In genomic region chr9:130387905-130388304, GRCh38 we compare ENCODE assay signal across 18 cellular contexts. TPM values are rescaled to one million over a fixed set of nuclear protein-coding genes. Genes with fewer than 3 reads are reported as not detected.
DNase-seq lines count a peak whose midpoint lies in the region; ATAC-seq, FAIRE-seq and TF ChIP-seq lines count a peak whose summit lies in the region.
"Had no signal": no experiment of that assay in that cellular context is flagged by ENCODE, and none has a peak within 500 bp of the region (broad histone marks: within the 10 kb centered on the region; RNA-seq: fewer than 3 reads in every experiment).

No MANE protein-coding gene starts in this region.

- in situ Hi-C loops in GM12878 (cut with MboI): no loop called here

- no peaks in the 10 kb centered on the region for H3K9me3 ChIP-seq in HCT116 (ENCODE audit: control insufficient read depth in 1 of 2, insufficient read depth in 1 of 2, low read depth in 1 of 2, low read length in 2 of 2)
- H3K9me3 ChIP-seq in GM12878 (replicated peaks; ENCODE audit: control insufficient read depth, insufficient read depth, low read length): no peaks in the 10 kb centered on the region
- no peaks in the 10 kb centered on the region for H3K9me3 ChIP-seq in neural progenitor cell (ENCODE audit: low read depth)
- H3K9me3 ChIP-seq in left ventricle myocardium inferior (replicated peaks): no peaks in the 10 kb centered on the region
- H3K9me3 ChIP-seq: BLaER1 treated with 17β-estradiol and CSF1 and Interleukin-3, amounts not matched to agents 10 nM and 100 nM had no signal

- H2AFZ ChIP-seq in HCT116 (ENCODE audit: low read depth, low read length, poor library complexity, severe bottlenecking) (peak overlapping the region; percentile 61), GM12878 (ENCODE audit: control insufficient read depth, low read depth, low read length) (no peak overlapping the region), neural progenitor cell (replicated peaks) (peak overlapping the region; percentile 17)

- H3K36me3 ChIP-seq in HCT116 (ENCODE audit: control insufficient read depth in 1 of 2, insufficient read depth in 2 of 2, low read length in 2 of 2) (no peaks in the 10 kb centered on the region), GM12878 (ENCODE audit: control insufficient read depth in 2 of 2, insufficient read depth in 2 of 2, low read length in 1 of 2) (no peaks in the 10 kb centered on the region), neural progenitor cell (no peaks in the 10 kb centered on the region), left ventricle myocardium inferior (no peaks in the 10 kb centered on the region)
- H3K36me3 ChIP-seq: BLaER1 treated with 17β-estradiol and CSF1 and Interleukin-3, amounts not matched to agents 10 nM and 100 nM had no signal

- H3K27ac ChIP-seq in HCT116 (ENCODE audit: low read depth, low read length) (no peak overlapping the region), GM12878 (ENCODE audit: control insufficient read depth, insufficient read depth) (no peak overlapping the region), neural progenitor cell (no peak overlapping the region), left ventricle myocardium inferior (replicated peaks) (no peak overlapping the region)
- H3K27ac ChIP-seq: BLaER1 treated with 17β-estradiol and CSF1 and Interleukin-3, amounts not matched to agents 10 nM and 100 nM; HL-60 had no signal

- H3K27ac Mint-ChIP-seq in neural progenitor cell: peak overlapping the region; percentile 69
- no peak overlapping the region for H3K27ac Mint-ChIP-seq in activated naive CD8-positive, alpha-beta T cell treated with anti-CD3 and anti-CD28 coated beads for 36 hours
- H3K27ac Mint-ChIP-seq: B cell; CD8-positive, alpha-beta T cell had no signal

- H4K20me1 ChIP-seq in HCT116 (ENCODE audit: insufficient read depth) (no peaks in the 10 kb centered on the region), GM12878 (ENCODE audit: control insufficient read depth, insufficient read depth) (no peaks in the 10 kb centered on the region), neural progenitor cell (ENCODE audit: low read depth) (no peaks in the 10 kb centered on the region)

- no peak overlapping the region for H3K4me3 ChIP-seq in HCT116 (replicated peaks in 1 of 2; ENCODE audit: low read depth in 1 of 2, low read length in 2 of 2)
- H3K4me3 ChIP-seq in GM12878: no peak overlapping the region
- H3K4me3 ChIP-seq in neural progenitor cell: no peak overlapping the region
- H3K4me3 ChIP-seq in left ventricle myocardium inferior: no peak overlapping the region
- H3K4me3 ChIP-seq: BLaER1 treated with 17β-estradiol and CSF1 and Interleukin-3, amounts not matched to agents 10 nM and 100 nM had no signal

- no peaks in the 10 kb centered on the region for H3K9me2 ChIP-seq in HCT116 (ENCODE audit: insufficient read depth)

- no peaks in the 10 kb centered on the region for H3K4me1 ChIP-seq in HCT116 (ENCODE audit: control insufficient read depth in 1 of 2, insufficient read depth in 2 of 2, low read length in 2 of 2)
- no peaks in the 10 kb centered on the region for H3K4me1 ChIP-seq in GM12878 (ENCODE audit: control insufficient read depth, insufficient read depth, low read length)
- H3K4me1 ChIP-seq in neural progenitor cell: peaks cover 5% of the 10 kb centered on the region
- no peaks in the 10 kb centered on the region for H3K4me1 ChIP-seq in left ventricle myocardium inferior

- no peak for DNase-seq in HCT116 (ENCODE audit: low read depth, low spot score)
- peak; percentile 4 for DNase-seq in OCI-M1 (lab: John Stamatoyannopoulos, UW)
- no peak for DNase-seq in GM12878 (ENCODE audit: low read depth, low spot score)
- DNase-seq in neural progenitor cell (ENCODE audit: low spot score): no peak
- no peak for DNase-seq in activated naive CD8-positive, alpha-beta T cell treated with anti-CD3 and anti-CD28 coated beads for 36 hours
- DNase-seq in left ventricle myocardium inferior: no peak
- no peak for DNase-seq in HK-2 (ENCODE audit: unreplicated experiment)
- DNase-seq: Calu3; CD8-positive, alpha-beta T cell; DMS79 treated with DMSO at 0.1 percent for 48 hours; GF-D8; GOT3; H7; IMR-90 had no signal

- ATAC-seq in HCT116 (peak; percentile 55; the same call in 1 of the 2 replicates), GM12878 (no peak)
- ATAC-seq: CD8-positive, alpha-beta T cell had no signal

- RAD21 ChIA-PET in HCT116 (lab: Charles Lee; ENCODE audit: low non-redundant PET in 1 of 2, low total read pairs in 2 of 2, uncharacterized antibody in 2 of 2, unreplicated experiment in 2 of 2): no interaction called here
- RAD21 ChIA-PET in GM12878 (lab: Charles Lee; ENCODE audit: unreplicated experiment): no interaction called here

- FAIRE-seq in GM12878 (lab: Jason Lieb, UNC): no peak

- SMC1A ChIA-PET in GM12878 (lab: Charles Lee; ENCODE audit: uncharacterized antibody, unreplicated experiment): interaction anchor here (0.8 kb wide), 1 partner anchor 8 kb away, joined by 4 read pairs; no protein-coding TSS in a partner anchor

- no peak overlapping the region for H3K4me3 Mint-ChIP-seq in neural progenitor cell
- no peak overlapping the region for H3K4me3 Mint-ChIP-seq in activated naive CD8-positive, alpha-beta T cell treated with anti-CD3 and anti-CD28 coated beads for 36 hours
- H3K4me3 Mint-ChIP-seq: B cell; CD8-positive, alpha-beta T cell had no signal

- no peaks in the 10 kb centered on the region for H3K27me3 ChIP-seq in HCT116 (ENCODE audit: insufficient read depth, low read length)
- H3K27me3 ChIP-seq in GM12878 (replicated peaks in 1 of 2; ENCODE audit: control insufficient read depth in 2 of 2, insufficient read depth in 2 of 2, low read length in 1 of 2): no peaks in the 10 kb centered on the region
- H3K27me3 ChIP-seq in neural progenitor cell: no peaks in the 10 kb centered on the region
- peaks cover 17% of the 10 kb centered on the region for H3K27me3 ChIP-seq in left ventricle myocardium inferior (ENCODE audit: low read depth)
- H3K27me3 ChIP-seq: BLaER1 treated with 17β-estradiol and CSF1 and Interleukin-3, amounts not matched to agents 10 nM and 100 nM had no signal

- TF ChIP-seq CTCF in HCT116 (IDR thresholded peaks at IDR 0.05 in 2 of 3, conservative IDR thresholded peaks at IDR 0.05 in 1 of 3; ENCODE audit: borderline replicate concordance in 1 of 3, insufficient read depth in 1 of 3, low read depth in 2 of 3, low read length in 2 of 3): no peak
- TF ChIP-seq CTCF in GM12878 (IDR thresholded peaks at IDR 0.05 in 2 of 3, conservative IDR thresholded peaks at IDR 0.05 in 1 of 3; ENCODE audit: control insufficient read depth in 2 of 3, extremely low read depth in 1 of 3, insufficient read depth in 1 of 3, low read depth in 3 of 3, low read length in 3 of 3): no peak
- no peak for TF ChIP-seq CTCF in neural progenitor cell (IDR thresholded peaks at IDR 0.05)
- TF ChIP-seq CTCF in left ventricle myocardium inferior (IDR thresholded peaks at IDR 0.05; ENCODE audit: borderline replicate concordance): no peak

- no peak overlapping the region for H3K4me2 ChIP-seq in HCT116 (ENCODE audit: low read length)
- H3K4me2 ChIP-seq in GM12878 (ENCODE audit: control insufficient read depth, insufficient read depth): no peak overlapping the region
- no peak overlapping the region for H3K4me2 ChIP-seq in neural progenitor cell
- H3K4me2 ChIP-seq: BLaER1 treated with 17β-estradiol and CSF1 and Interleukin-3, amounts not matched to agents 10 nM and 100 nM had no signal

- no peaks in the 10 kb centered on the region for H3K9me3 Mint-ChIP-seq in neural progenitor cell
- no peaks in the 10 kb centered on the region for H3K9me3 Mint-ChIP-seq in activated naive CD8-positive, alpha-beta T cell treated with anti-CD3 and anti-CD28 coated beads for 36 hours
- H3K9me3 Mint-ChIP-seq: CD8-positive, alpha-beta T cell had no signal

- H3K4me1 Mint-ChIP-seq in neural progenitor cell: peaks cover 15% of the 10 kb centered on the region
- H3K4me1 Mint-ChIP-seq in activated naive CD8-positive, alpha-beta T cell treated with anti-CD3 and anti-CD28 coated beads for 36 hours: no peaks in the 10 kb centered on the region
- H3K4me1 Mint-ChIP-seq: B cell had no signal

- no peaks in the 10 kb centered on the region for H3K36me3 Mint-ChIP-seq in neural progenitor cell
- H3K36me3 Mint-ChIP-seq in activated naive CD8-positive, alpha-beta T cell treated with anti-CD3 and anti-CD28 coated beads for 36 hours: no peaks in the 10 kb centered on the region
- H3K36me3 Mint-ChIP-seq: CD8-positive, alpha-beta T cell had no signal

- TF ChIP-seq EP300 in GM12878 (IDR thresholded peaks at IDR 0.05; ENCODE audit: borderline replicate concordance in 1 of 2, control insufficient read depth in 1 of 2, low read depth in 2 of 2, low read length in 2 of 2): no peak

- BruUV-seq in HCT116 (replicated peaks; lab: Mats Ljungman, UMichigan) (no TSS peak), GM12878 (replicated peaks; lab: Mats Ljungman, UMichigan) (no TSS peak)

- no peaks in the 10 kb centered on the region for H3F3A ChIP-seq in neural progenitor cell (ENCODE audit: low read depth)

- peaks cover 5% of the 10 kb centered on the region for H3K27me3 Mint-ChIP-seq in neural progenitor cell (ENCODE audit: insufficient read depth, low read depth)
- no peaks in the 10 kb centered on the region for H3K27me3 Mint-ChIP-seq in activated naive CD8-positive, alpha-beta T cell treated with anti-CD3 and anti-CD28 coated beads for 36 hours
- H3K27me3 Mint-ChIP-seq: B cell had no signal

- H3K9ac ChIP-seq in HCT116 (ENCODE audit: low read length): no peak overlapping the region
- H3K9ac ChIP-seq in GM12878 (ENCODE audit: control insufficient read depth, insufficient read depth, low read length): no peak overlapping the region
- H3K9ac ChIP-seq in neural progenitor cell: no peak overlapping the region
- H3K9ac ChIP-seq: BLaER1 treated with 17β-estradiol and CSF1 and Interleukin-3, amounts not matched to agents 10 nM and 100 nM had no signal

- intact Hi-C loops in HCT116 (cut with micrococcal nuclease) (no loop called here), GM12878 (cut with micrococcal nuclease; ENCODE audit: unreplicated experiment) (no loop called here), left ventricle myocardium inferior (cut with micrococcal nuclease) (no loop called here)

- POLR2A ChIA-PET in HCT116 (lab: Charles Lee): no interaction called here
- POLR2A ChIA-PET in GM12878 (lab: Charles Lee): no interaction called here

- TF ChIP-seq POLR2A in HCT116 (IDR thresholded peaks at IDR 0.05; ENCODE audit: borderline replicate concordance, extremely low read depth, insufficient read depth, insufficient read length) (no peak), GM12878 (IDR thresholded peaks at IDR 0.05; ENCODE audit: low read depth, low read length) (no peak)

- 25% methylated on average over 4 of the region's 4 CpGs for WGBS in GM12878 (ENCODE audit: insufficient coverage, insufficient replicate concordance, low lambda C conversion rate, missing lambda C conversion rate)

- no peaks in the 10 kb centered on the region for H3K79me2 ChIP-seq in HCT116 (ENCODE audit: insufficient read depth, low read length)
- H3K79me2 ChIP-seq in GM12878 (ENCODE audit: control insufficient read depth, insufficient read depth, low read length): no peaks in the 10 kb centered on the region
- H3K79me2 ChIP-seq in neural progenitor cell (ENCODE audit: low read depth): no peaks in the 10 kb centered on the region

- no peak for TF ChIP-seq RAD21 in HCT116 (IDR thresholded peaks at IDR 0.05; ENCODE audit: low read depth)
- TF ChIP-seq RAD21 in GM12878 (IDR thresholded peaks at IDR 0.05; ENCODE audit: insufficient read depth, low read depth, low read length): no peak

- CTCF ChIA-PET in HCT116 (lab: Charles Lee): no interaction called here
- CTCF ChIA-PET in GM12878 (lab: Yijun Ruan, JAX): no interaction called here

RNA-seq across cellular contexts. Expression of gene ASS1, which starts 56.9 kb away (rescaled TPM):
- total RNA-seq in HCT116 (2021; ENCODE audit: unreplicated experiment) (92.6 TPM), GM12878 (2014; rRNA removed) (0.16 and 0.23 TPM in 2 replicates), GM12878 (2014; rRNA removed; fragmentation: Illumina TruSeq; extraction: Trizol) (0.27 TPM in 1 of 2 replicates, not detected in the other), GM12878 (2021) (0.28 and 0.58 TPM in 2 replicates), neural progenitor cell (ENCODE audit: low replicate concordance) (22.5 and 28.9 TPM in 2 replicates), left ventricle myocardium inferior (71.3 TPM)
- 159 and 175 TPM in 2 replicates for polyA plus RNA-seq in HCT116 (2012)
- total RNA-seq in GM12878 (2013; cell fraction: nucleolus; rRNA removed): not detected in 2 replicates
- polyA plus RNA-seq in GM12878 (2011; ENCODE audit: low read depth): 0.52 TPM
- polyA plus RNA-seq in GM12878 (2011; rRNA removed) (4.2 and 6.1 TPM in 2 replicates), GM12878 (2014; fragmentation: Illumina TruSeq; extraction: Trizol) (0.10 TPM in 1 of 2 replicates, not detected in the other), GM12878 (2014; fragmentation: Nextera tagmentation; extraction: Ambion mirVana) (not detected), GM12878 (2014; rRNA removed) (0.28 TPM in 1 of 2 replicates, not detected in the other), GM12878 (2016; fragmentation: Nextera tagmentation; extraction: Ambion mirVana) (under 1 TPM in 1 of 2 experiments, not detected in 1; 0.31 TPM)
- 5.2 and 6.1 TPM in 2 replicates for polyA plus RNA-seq in GM12878 (2011; cell fraction: cytosol; rRNA removed)
- polyA plus RNA-seq in GM12878 (2011; cell fraction: nucleus; rRNA removed): 2.2 and 3.8 TPM in 2 replicates
- 0.89 and 2.0 TPM in 2 replicates for polyA plus RNA-seq in GM12878 (2012)
- polyA minus RNA-seq in GM12878 (2011; rRNA and poly(A)+ RNA removed): 3.3 and 4.1 TPM in 2 replicates
- polyA minus RNA-seq in GM12878 (2011; cell fraction: cytosol; rRNA and poly(A)+ RNA removed): 18.6 and 21.8 TPM in 2 replicates
- polyA minus RNA-seq in GM12878 (2011; cell fraction: nucleus; rRNA and poly(A)+ RNA removed): 2.5 and 7.8 TPM in 2 replicates
- total RNA-seq in activated naive CD8-positive, alpha-beta T cell treated with anti-CD3 and anti-CD28 coated beads for 36 hours: 1 to 10 TPM; 5.1 TPM
- total RNA-seq: A172; CD8-positive, alpha-beta T cell had no signal
